Comparison of ENCODE assay signal across 11 cellular contexts in the genomic region with DNA sequence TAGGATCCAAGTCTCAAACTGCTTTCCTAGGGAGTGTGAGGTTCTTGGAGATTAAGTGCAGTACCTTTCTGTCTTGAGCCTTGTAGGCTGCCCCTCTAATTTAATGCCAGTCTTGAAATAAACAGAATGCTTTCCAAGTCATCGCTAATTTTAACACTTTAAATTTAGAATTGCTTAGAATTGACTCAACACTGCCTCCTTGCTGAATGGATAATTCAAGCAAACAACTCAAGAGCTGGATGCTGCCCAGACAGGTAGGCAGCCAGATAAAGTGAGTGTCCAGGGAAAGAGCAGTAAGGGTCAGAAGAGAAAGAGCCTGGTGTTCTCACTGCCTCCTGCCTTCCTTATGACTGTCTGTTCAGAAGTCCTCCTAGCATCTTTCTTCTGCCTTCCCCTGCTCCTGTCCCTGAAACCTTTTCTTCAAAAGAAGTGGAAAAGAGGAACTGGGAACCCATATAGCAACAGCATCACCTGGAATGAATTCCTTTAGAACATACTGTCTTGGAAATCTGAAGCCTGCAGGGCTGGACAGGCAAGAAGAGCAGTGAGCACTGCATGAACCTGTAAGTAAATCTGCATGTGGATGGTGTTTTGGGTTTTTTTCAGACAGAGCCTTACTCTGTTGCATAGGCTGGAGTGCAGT. TPM values are rescaled to one million over a fixed set of nuclear protein-coding genes. Genes with fewer than 3 reads are reported as not detected.
DNase-seq lines count a peak whose midpoint lies in the region; TF ChIP-seq lines count a peak whose summit lies in the region.
"Had no signal": no experiment of that assay in that cellular context is flagged by ENCODE, and none has a peak within 500 bp of the region (broad histone marks: within the 10 kb centered on the region; RNA-seq: fewer than 3 reads in every experiment).

No MANE protein-coding gene starts in this region.

- WGBS in endodermal cell (ENCODE audit: insufficient coverage in 1 of 2, insufficient read length in 1 of 2), 2 experiments = 50 to 88% methylated on average over 1 of the region's 1 CpG

- H3K4me3 ChIP-seq in NB4 (ENCODE audit: low read depth, low read length) (no peak overlapping the region), endodermal cell (ENCODE audit: low read length) (no peak overlapping the region), rectal smooth muscle tissue (ENCODE audit: low read length) (no peak overlapping the region)

- H3K9me3 ChIP-seq in endodermal cell (ENCODE audit: control insufficient read depth, low read length) = no peaks in the 10 kb centered on the region
- H3K9me3 ChIP-seq: neutrophil had no signal

- TF ChIP-seq POLR2A in NB4 (IDR thresholded peaks at IDR 0.05; ENCODE audit: extremely low read depth, insufficient read length) = no peak

- H3K27ac ChIP-seq in endodermal cell (ENCODE audit: low read depth, low read length) = no peak overlapping the region
- peak overlapping the region; percentile 25 for H3K27ac ChIP-seq in rectal smooth muscle tissue (ENCODE audit: low read depth, low read length)
- H3K27ac ChIP-seq in RWPE1 = no peak overlapping the region
- H3K27ac ChIP-seq: neutrophil had no signal

- CTCF ChIA-PET in RWPE1 (lab: Yijun Ruan, JAX) = interaction anchor here (0.7 to 0.8 kb wide), 2 partner anchors 111 to 194 kb away, joined by 4 to 5 read pairs; no protein-coding TSS in a partner anchor

- peaks cover 8% of the 10 kb centered on the region for H3K4me1 ChIP-seq in endodermal cell (ENCODE audit: control insufficient read depth, insufficient read depth, low read length)
- peaks cover 31% of the 10 kb centered on the region for H3K4me1 ChIP-seq in rectal smooth muscle tissue (ENCODE audit: control insufficient read depth, insufficient read depth, low read length)

- H3K36me3 Mint-ChIP-seq in endodermal cell (ENCODE audit: low read depth) = no peaks in the 10 kb centered on the region

- H3K9me3 Mint-ChIP-seq in endodermal cell = no peaks in the 10 kb centered on the region
- H3K9me3 Mint-ChIP-seq: activated T-cell treated with anti-CD3 and anti-CD28 coated beads, Interleukin-2, amount 50 U/mL, for 4 hours; dendritic cell treated with granulocyte-macrophage colony-stimulating factor and Interleukin-4, amounts not matched to agents 40 ng/mL and 50 ng/mL, for 4 days had no signal

- POLR2A ChIA-PET in RWPE1 (lab: Yijun Ruan, JAX; ENCODE audit: low non-redundant PET) = no interaction called here

- TF ChIP-seq CTCF in NB4 (IDR thresholded peaks at IDR 0.05; ENCODE audit: low read depth, low read length) (no peak), endodermal cell (conservative IDR thresholded peaks at IDR 0.05) (peak; percentile 64), RWPE1 (conservative IDR thresholded peaks at IDR 0.05; ENCODE audit: low read depth) (no peak)

- no peak overlapping the region for H3K27ac Mint-ChIP-seq in endodermal cell
- H3K27ac Mint-ChIP-seq: dendritic cell treated with granulocyte-macrophage colony-stimulating factor and Interleukin-4, amounts not matched to agents 40 ng/mL and 50 ng/mL, for 4 days had no signal

- DNase-seq in NCI-H1105 treated with DMSO at 0.1 percent for 48 hours (lab: John Stamatoyannopoulos, UW) (peak; percentile 10), NCI-H1105 (lab: John Stamatoyannopoulos, UW) (no peak), NB4 (ENCODE audit: low read depth) (peak; percentile 7), endodermal cell (no peak), MV-4-11 (lab: John Stamatoyannopoulos, UW) (no peak), NCI-H187 treated with DMSO at 0.1 percent for 48 hours (lab: John Stamatoyannopoulos, UW) (no peak), RWPE1 (ENCODE audit: low spot score) (no peak)
- DNase-seq: activated T-cell treated with anti-CD3 and anti-CD28 coated beads, Interleukin-2, amount 50 U/mL, for 4 hours had no signal

- H3K27me3 ChIP-seq in endodermal cell (ENCODE audit: control insufficient read depth, insufficient read depth, low read length, poor library complexity, severe bottlenecking) (peaks cover 42% of the 10 kb centered on the region), rectal smooth muscle tissue (ENCODE audit: control insufficient read depth, insufficient read depth, low read length) (no peaks in the 10 kb centered on the region)
- H3K27me3 ChIP-seq: neutrophil had no signal

- no peak overlapping the region for H3K9ac ChIP-seq in endodermal cell (ENCODE audit: extremely low read depth, low read length, poor library complexity, severe bottlenecking)
- no peak overlapping the region for H3K9ac ChIP-seq in rectal smooth muscle tissue (ENCODE audit: low read length)

- H3K4me1 Mint-ChIP-seq in endodermal cell = peaks cover 27% of the 10 kb centered on the region

- no peak overlapping the region for H3K4me3 Mint-ChIP-seq in endodermal cell
- H3K4me3 Mint-ChIP-seq: dendritic cell treated with granulocyte-macrophage colony-stimulating factor and Interleukin-4, amounts not matched to agents 40 ng/mL and 50 ng/mL, for 4 days had no signal

- peaks cover 5% of the 10 kb centered on the region for H3K27me3 Mint-ChIP-seq in endodermal cell (ENCODE audit: insufficient read depth)
- H3K27me3 Mint-ChIP-seq: dendritic cell treated with granulocyte-macrophage colony-stimulating factor and Interleukin-4, amounts not matched to agents 40 ng/mL and 50 ng/mL, for 4 days had no signal

- H3K36me3 ChIP-seq in endodermal cell (ENCODE audit: control insufficient read depth, insufficient read depth, low read length) (no peaks in the 10 kb centered on the region), rectal smooth muscle tissue (ENCODE audit: control insufficient read depth, insufficient read depth, low read length) (no peaks in the 10 kb centered on the region)
- H3K36me3 ChIP-seq: neutrophil had no signal

RNA-seq across cellular contexts. Expression of gene GOT1, which starts 3.1 kb away (rescaled TPM):
- total RNA-seq in endodermal cell = 10 to 100 TPM; 35.1 to 36.5 TPM
- 39.7 TPM for polyA plus RNA-seq in endodermal cell (2013, experiment 1 of 2)
- 35.5 TPM for polyA plus RNA-seq in endodermal cell (2013, experiment 2 of 2)

Comparison
In these comparisons a context has a peak if more than half of its experiments do, and no peak if none do; other contexts are left out.
1. DNase-seq: peak in NCI-H1105 treated with DMSO at 0.1 percent for 48 hours (single experiment) and NB4 (single experiment); none in NCI-H1105 (single experiment), endodermal cell (single experiment), MV-4-11 (single experiment), NCI-H187 treated with DMSO at 0.1 percent for 48 hours (single experiment) and RWPE1 (single experiment).